In the genomic region with DNA sequence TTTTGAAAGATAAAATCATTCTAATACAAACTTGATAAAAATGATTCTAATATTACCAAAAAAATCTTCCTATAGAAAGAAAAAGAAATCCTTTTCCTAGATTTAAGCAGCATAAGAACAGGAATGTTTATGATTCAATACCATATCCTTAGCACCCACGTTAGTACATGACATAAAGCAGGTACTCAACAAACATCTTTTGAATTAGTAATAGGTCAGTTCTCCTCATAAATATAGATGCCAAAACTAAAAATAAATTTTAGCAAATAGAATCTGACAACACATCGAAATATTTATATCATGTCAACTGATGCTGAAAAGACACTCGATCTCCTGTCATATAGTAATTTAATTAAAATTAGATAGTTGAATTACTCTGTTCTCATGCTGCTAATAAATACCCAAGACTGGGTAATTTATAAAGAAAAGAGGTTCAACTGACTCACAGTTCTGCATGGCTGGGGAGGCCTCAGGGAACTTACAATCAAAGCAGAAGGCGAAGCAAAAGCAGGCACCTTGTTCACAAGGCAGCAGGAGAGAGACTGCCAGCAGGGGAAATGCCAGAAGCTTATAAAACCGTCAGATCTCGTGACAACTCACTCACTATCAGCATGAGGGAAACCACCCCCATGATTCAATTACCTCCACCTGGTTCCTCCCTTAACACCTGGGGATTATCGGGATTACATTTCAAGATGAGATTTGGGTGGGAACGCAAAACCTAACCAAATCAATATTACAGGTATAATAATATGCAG, we compare ENCODE assay signal across 13 cellular contexts.
"Had no signal": no experiment of that assay in that cellular context is flagged by ENCODE, and none has a peak within 500 bp of the region (broad histone marks: within the 10 kb centered on the region; RNA-seq: fewer than 3 reads in every experiment).

No MANE protein-coding gene starts in this region.

- H3K27ac ChIP-seq: adrenal gland, breast epithelium, coronary artery, heart right ventricle, left ventricle myocardium inferior had no signal

- H3K27ac Mint-ChIP-seq: activated naive CD4-positive, alpha-beta T cell treated with anti-CD3 and anti-CD28 coated beads, Interleukin-2, amount 50 U/mL, for 72 hours; progenitor cell of endocrine pancreas; T-helper 1 cell treated with Interleukin-12 subunit alpha and Interleukin-12 subunit beta and Interleukin-4 antibody, amounts not matched to agents 30 μg/mL and 1 μg/mL, for 36 hours had no signal

- DNase-seq: activated CD4-positive, alpha-beta T cell treated with anti-CD3 and anti-CD28 coated beads, Interleukin-2, amount 50 U/mL, for 4 hours; activated gamma-delta T cell; adrenal gland; heart right ventricle; left ventricle myocardium inferior; stimulated activated CD4-positive, alpha-beta T cell treated with anti-CD3 and anti-CD28 coated beads, Interleukin-1b, Interleukin-23, amount 100 ng/mL, for 48 hours; stimulated activated CD8-positive, alpha-beta memory T cell treated with anti-CD3 and anti-CD28 coated beads, Interleukin-4, amount 100 ng/mL, for 48 hours; stimulated activated naive CD4-positive, alpha-beta T cell had no signal

- ATAC-seq: activated naive CD4-positive, alpha-beta T cell treated with anti-CD3 and anti-CD28 coated beads, Interleukin-2, amount 50 U/mL, for 72 hours; heart right ventricle had no signal

- H3K36me3 ChIP-seq: adrenal gland, breast epithelium, heart right ventricle, left ventricle myocardium inferior had no signal

- H3K36me3 Mint-ChIP-seq: activated naive CD4-positive, alpha-beta T cell treated with anti-CD3 and anti-CD28 coated beads, Interleukin-2, amount 50 U/mL, for 72 hours had no signal

- H3K9me3 Mint-ChIP-seq: T-helper 1 cell treated with Interleukin-12 subunit alpha and Interleukin-12 subunit beta and Interleukin-4 antibody, amounts not matched to agents 30 μg/mL and 1 μg/mL, for 36 hours had no signal

- H3K4me3 Mint-ChIP-seq: T-helper 1 cell treated with Interleukin-12 subunit alpha and Interleukin-12 subunit beta and Interleukin-4 antibody, amounts not matched to agents 30 μg/mL and 1 μg/mL, for 36 hours had no signal

- H3K27me3 ChIP-seq: adrenal gland, breast epithelium, heart right ventricle had no signal

- H3K9me3 ChIP-seq: adrenal gland, breast epithelium had no signal

- H3K4me3 ChIP-seq: adrenal gland, breast epithelium, coronary artery, heart right ventricle, left ventricle myocardium inferior had no signal

- H3K4me1 ChIP-seq: adrenal gland, breast epithelium, heart right ventricle, left ventricle myocardium inferior had no signal
